ENCODE assay signal across 1 cellular context in genomic region chr3:168051579-168052183, GRCh38.
TF ChIP-seq lines count a peak whose summit lies in the region.

No MANE protein-coding gene starts in this region.

TF ChIP-seq in GM23338, 12 proteins besides CTCF, POLR2A, EP300 and RAD21 (continued from another document):
- TF ChIP-seq ZNF462 (CRISPR knock-in tag; IDR thresholded peaks at IDR 0.05) (no peak), EZH2 (IDR thresholded peaks at IDR 0.05; ENCODE audit: low read depth, unreplicated experiment) (no peak), EZH2phosphoT487 (IDR thresholded peaks at IDR 0.05; ENCODE audit: unreplicated experiment) (no peak), ZNF331 (CRISPR knock-in tag; IDR thresholded peaks at IDR 0.05; ENCODE audit: low read depth) (no peak), NANOG (IDR thresholded peaks at IDR 0.05; ENCODE audit: borderline replicate concordance) (no peak), STAT1 (IDR thresholded peaks at IDR 0.05; ENCODE audit: unreplicated experiment) (no peak), CREB1 (CRISPR knock-in tag; IDR thresholded peaks at IDR 0.05; ENCODE audit: low read depth) (no peak), ZNF114 (CRISPR knock-in tag; IDR thresholded peaks at IDR 0.05) (no peak), ETS1 (IDR thresholded peaks at IDR 0.05) (no peak)
